In genomic region chr7:48667434-48667833, GRCh38 we compare ENCODE assay signal across 25 cellular contexts.
"Had no signal": no experiment of that assay in that cellular context is flagged by ENCODE, and none has a peak within 500 bp of the region (broad histone marks: within the 10 kb centered on the region; RNA-seq: fewer than 3 reads in every experiment).

No MANE protein-coding gene starts in this region.

- H3K4me3 ChIP-seq: esophagus squamous epithelium, heart right ventricle, left lung, mucosa of descending colon, neural progenitor cell, prostate gland, right atrium auricular region, sigmoid colon, stomach, thyroid gland, vagina had no signal

- H3K36me3 ChIP-seq: esophagus squamous epithelium, heart right ventricle, left lung, neural progenitor cell, prostate gland, right atrium auricular region, sigmoid colon, stomach, thyroid gland, vagina had no signal

- H3K27ac ChIP-seq: esophagus squamous epithelium, heart right ventricle, left lung, neural progenitor cell, parathyroid adenoma, prostate gland, right atrium auricular region, sigmoid colon, stomach, thyroid gland, vagina had no signal

- ATAC-seq: effector memory CD8-positive, alpha-beta T cell; heart right ventricle; left cardiac atrium; left lung; mucosa of descending colon; naive thymus-derived CD4-positive, alpha-beta T cell; stimulated activated effector memory CD8-positive, alpha-beta T cell treated with anti-CD3 and anti-CD28 coated beads, Interleukin-12 subunit alpha, Interleukin-12 subunit beta, amount 100 ng/mL, for 72 hours had no signal

- H3K27me3 ChIP-seq: esophagus squamous epithelium, left lung, neural progenitor cell, right atrium auricular region, sigmoid colon, stomach, thyroid gland, vagina had no signal

- DNase-seq: effector memory CD8-positive, alpha-beta T cell; erythroblast; esophagus squamous epithelium; foreskin melanocyte; glutamatergic neuron; heart right ventricle; hippocampal formation; left cardiac atrium; left lung; mesenchymal stem cell; mucosa of descending colon; naive thymus-derived CD4-positive, alpha-beta T cell; sigmoid colon; stimulated activated CD4-positive, alpha-beta T cell treated with anti-CD3 and anti-CD28 coated beads, Interleukin-2, amount 100 ng/mL, for 24 hours; stimulated activated CD4-positive, alpha-beta T cell treated with anti-CD3 and anti-CD28 coated beads, Interleukin-4, amount 100 ng/mL, for 24 hours; stimulated activated naive CD4-positive, alpha-beta T cell treated with Interleukin-2 at 50 U/mL for 16 hours; stomach; thyroid gland; trophoblast cell had no signal

- H3K9me3 ChIP-seq: esophagus squamous epithelium, left lung, mucosa of descending colon, prostate gland, right atrium auricular region, sigmoid colon, thyroid gland, vagina had no signal
